8 cellular contexts compared by ENCODE assay signal in the genomic region with DNA sequence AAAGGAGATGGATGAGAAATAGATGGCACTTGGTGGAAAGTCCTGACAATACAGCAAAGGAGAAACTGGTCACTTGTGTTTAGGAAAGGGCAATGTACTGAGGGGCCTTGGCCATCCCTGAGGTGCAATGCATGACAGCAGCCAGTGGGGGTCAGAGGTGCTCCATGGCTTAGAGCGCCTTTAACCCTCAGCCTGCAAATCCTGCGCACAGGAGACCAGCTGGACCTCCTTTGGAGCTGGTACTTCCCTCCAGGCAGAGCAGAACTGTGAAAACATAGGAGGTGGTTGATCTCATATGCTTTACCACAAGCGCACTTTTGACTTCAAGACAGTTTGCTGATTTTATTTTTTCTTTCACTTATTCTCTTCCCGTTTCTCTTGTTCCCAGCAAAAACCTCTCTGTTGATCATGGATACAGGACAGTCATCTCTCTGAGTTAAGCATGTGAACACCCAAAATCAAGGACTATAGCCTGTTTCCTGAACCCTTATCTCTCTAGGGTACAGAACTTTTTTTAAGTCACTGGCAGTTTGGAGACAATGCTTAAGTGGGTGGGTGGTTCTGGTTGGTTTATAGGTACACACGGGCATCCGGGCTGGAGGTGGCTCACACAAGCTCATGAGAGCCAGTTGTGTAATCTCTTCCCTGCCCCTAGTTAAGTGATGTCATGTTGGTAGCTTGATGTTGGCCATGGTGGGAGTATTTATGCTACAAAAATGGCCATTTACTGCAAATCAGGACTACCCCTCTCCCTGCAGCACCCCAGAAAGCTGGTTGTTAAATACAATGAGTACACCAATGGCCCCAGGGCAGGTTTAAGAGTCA. TPM values are rescaled to one million over a fixed set of nuclear protein-coding genes. Genes with fewer than 3 reads are reported as not detected.
DNase-seq lines count a peak whose midpoint lies in the region; ATAC-seq and TF ChIP-seq lines count a peak whose summit lies in the region.

No MANE protein-coding gene starts in this region.

- H3K4me1 ChIP-seq in H9 (ENCODE audit: insufficient read depth, low read length) (no peaks in the 10 kb centered on the region), SK-N-SH (ENCODE audit: control insufficient read depth in 1 of 2, insufficient read depth in 2 of 2, low read depth in 1 of 2, low read length in 1 of 2) (peaks cover 10 to 24% of the 10 kb centered on the region in 2 experiments; a peak in 3 of 4 replicates), upper lobe of right lung (peaks cover 9% of the 10 kb centered on the region)

- intact Hi-C loops in posterior cingulate gyrus (cut with DNase I) (loop anchor here (1.0 to 10.0 kb wide), 3 partner anchors 204 to 951 kb away; no protein-coding TSS in a partner anchor), upper lobe of right lung (cut with DNase I) (loop anchor here (5.0 kb wide), 1 partner anchor 567 kb away; no protein-coding TSS in a partner anchor)

- H3K18ac ChIP-seq in H9 (ENCODE audit: insufficient read length, low read depth, low read length): no peak overlapping the region

- no peaks in the 10 kb centered on the region for H3K79me1 ChIP-seq in H9 (ENCODE audit: insufficient read depth, low read depth, low read length, poor library complexity, severe bottlenecking)

- no peaks in the 10 kb centered on the region for H3K36me3 Mint-ChIP-seq in H9 (ENCODE audit: insufficient read depth in 1 of 3, low read depth in 3 of 3)
- H3K36me3 Mint-ChIP-seq in activated naive CD4-positive, alpha-beta T cell treated with anti-CD3 and anti-CD28 coated beads, Interleukin-2, amount 10 ng/mL, durations not matched to agents 7 days and 5 days: no peaks in the 10 kb centered on the region

- POLR2A ChIA-PET in SK-N-SH (lab: Yijun Ruan, JAX): interaction anchor here (0.6 to 2.2 kb wide), 10 partner anchors 35 to 680 kb away, joined by 3 to 7 read pairs (median 4); no protein-coding TSS in a partner anchor

- peak; percentile 97 for TF ChIP-seq CTCF in H9 (conservative IDR thresholded peaks at IDR 0.05)
- peak; percentile 99 for TF ChIP-seq CTCF in SK-N-SH (IDR thresholded peaks at IDR 0.05)
- peak; percentile 98 for TF ChIP-seq CTCF in upper lobe of right lung (IDR thresholded peaks at IDR 0.05)

- peak; percentile 100 for TF ChIP-seq RAD21 in SK-N-SH (IDR thresholded peaks at IDR 0.05; ENCODE audit: low read length)

- DNase-seq in GM03348 (ENCODE audit: low spot score) (peak; percentile 85), H9 (peak; percentile 85), MG63 (peak; percentile 76), SK-N-SH (peak; percentile 72), glomerular visceral epithelial cell (ENCODE audit: extremely low spot score) (peak; percentile 96), posterior cingulate gyrus (peak; percentile 54 to 97 (median 80)), upper lobe of right lung (peak; percentile 86)
- DNase-seq in activated naive CD4-positive, alpha-beta T cell treated with anti-CD3 and anti-CD28 coated beads, Interleukin-2, amount 10 ng/mL, durations not matched to agents 7 days and 5 days: peak; percentile 84

- no peak overlapping the region for H2AK5ac ChIP-seq in H9 (ENCODE audit: insufficient read length, low read length)

- no peak overlapping the region for H3K4me2 ChIP-seq in H9 (ENCODE audit: insufficient read depth, insufficient read length, low read length)
- H3K4me2 ChIP-seq in SK-N-SH: peak overlapping the region; percentile 4; the same call in 1 of the 2 replicates

- H3K79me2 ChIP-seq in H9 (ENCODE audit: insufficient read depth, low read length): no peaks in the 10 kb centered on the region
- no peaks in the 10 kb centered on the region for H3K79me2 ChIP-seq in SK-N-SH (ENCODE audit: insufficient read depth)

- H3K4ac ChIP-seq in H9 (ENCODE audit: low read depth, low read length): no peak overlapping the region

- ATAC-seq in upper lobe of right lung: peak; percentile 100

- no peak overlapping the region for H2BK120ac ChIP-seq in H9 (ENCODE audit: low read depth, low read length, poor library complexity, severe bottlenecking)

- H3K27me3 ChIP-seq in H9 (ENCODE audit: insufficient read depth, low read length): no peaks in the 10 kb centered on the region
- H3K27me3 ChIP-seq in MG63: no peaks in the 10 kb centered on the region
- H3K27me3 ChIP-seq in SK-N-SH (ENCODE audit: insufficient read depth): no peaks in the 10 kb centered on the region
- H3K27me3 ChIP-seq in upper lobe of right lung: no peaks in the 10 kb centered on the region

- H4K91ac ChIP-seq in H9 (ENCODE audit: insufficient read length, low read depth, low read length): no peak overlapping the region

- peaks cover 12 to 17% of the 10 kb centered on the region in 2 experiments for H3K4me1 Mint-ChIP-seq in H9
- H3K4me1 Mint-ChIP-seq in activated naive CD4-positive, alpha-beta T cell treated with anti-CD3 and anti-CD28 coated beads, Interleukin-2, amount 10 ng/mL, durations not matched to agents 7 days and 5 days: peaks cover 32% of the 10 kb centered on the region

- H3K4me3 Mint-ChIP-seq in H9: no peak overlapping the region
- no peak overlapping the region for H3K4me3 Mint-ChIP-seq in activated naive CD4-positive, alpha-beta T cell treated with anti-CD3 and anti-CD28 coated beads, Interleukin-2, amount 10 ng/mL, durations not matched to agents 7 days and 5 days

- no peaks in the 10 kb centered on the region for H3K23me2 ChIP-seq in H9 (ENCODE audit: insufficient read length, low read depth, low read length, poor library complexity, severe bottlenecking)

- no peak overlapping the region for H3K23ac ChIP-seq in H9 (ENCODE audit: insufficient read length, low read depth, low read length)

- CTCF ChIA-PET in SK-N-SH (lab: Yijun Ruan, JAX): interaction anchor here (0.6 to 7.3 kb wide), 108 partner anchors 9 to 1228 kb away, joined by 3 to 114 read pairs (median 4); partner anchors contain the start of genes MAP3K1 and SETD9
- CTCF ChIA-PET in activated naive CD4-positive, alpha-beta T cell treated with anti-CD3 and anti-CD28 coated beads, Interleukin-2, amount 10 ng/mL, durations not matched to agents 7 days and 5 days (lab: Charles Lee): interaction anchor here (0.6 to 9.3 kb wide), 41 partner anchors 12 to 867 kb away, joined by 3 to 141 read pairs (median 4); no protein-coding TSS in a partner anchor

- H3K56ac ChIP-seq in H9 (ENCODE audit: insufficient read length, low read depth, low read length): no peak overlapping the region

- no peak overlapping the region for H4K5ac ChIP-seq in H9 (ENCODE audit: insufficient read length, low read depth, low read length)

- peaks cover 8% of the 10 kb centered on the region for H3F3A ChIP-seq in SK-N-SH (replicated peaks; ENCODE audit: insufficient read depth)

- H2BK12ac ChIP-seq in H9 (ENCODE audit: insufficient read length, low read depth, low read length): no peak overlapping the region

- WGBS in H9 (ENCODE audit: extremely low coverage, insufficient read length, low lambda C conversion rate): no CpG with 5 or more reads among the region's 6 CpGs
- WGBS in SK-N-SH (ENCODE audit: low lambda C conversion rate): 56% methylated on average over 5 of the region's 6 CpGs

- H3K36me3 ChIP-seq in MG63 (no peaks in the 10 kb centered on the region), SK-N-SH (replicated peaks in 1 of 2; ENCODE audit: control insufficient read depth in 1 of 2, insufficient read depth in 2 of 2, low read length in 1 of 2) (no peaks in the 10 kb centered on the region), upper lobe of right lung (no peaks in the 10 kb centered on the region)

- no peak overlapping the region for H2BK5ac ChIP-seq in H9 (ENCODE audit: insufficient read length, low read length)

- H3K9me3 Mint-ChIP-seq in H9: no peaks in the 10 kb centered on the region
- H3K9me3 Mint-ChIP-seq in activated naive CD4-positive, alpha-beta T cell treated with anti-CD3 and anti-CD28 coated beads, Interleukin-2, amount 10 ng/mL, durations not matched to agents 7 days and 5 days: no peaks in the 10 kb centered on the region

- no peak overlapping the region for H3T11ph ChIP-seq in H9 (ENCODE audit: low read length)

- H3K4me3 ChIP-seq in MG63 (no peak overlapping the region), SK-N-SH (ENCODE audit: low read depth in 2 of 2, low read length in 1 of 2) (no peak overlapping the region; a peak in 1 of 4 replicates), upper lobe of right lung (no peak overlapping the region)

- no peaks in the 10 kb centered on the region for H3K9me3 ChIP-seq in H9 (ENCODE audit: control insufficient read depth, low read depth, low read length)
- no peaks in the 10 kb centered on the region for H3K9me3 ChIP-seq in MG63
- H3K9me3 ChIP-seq in SK-N-SH: no peaks in the 10 kb centered on the region
- H3K9me3 ChIP-seq in upper lobe of right lung: no peaks in the 10 kb centered on the region

- no peak overlapping the region for H3K9ac ChIP-seq in H9 (ENCODE audit: extremely low read depth, insufficient read length, low read length)
- no peak overlapping the region for H3K9ac ChIP-seq in SK-N-SH

- H3K9me2 ChIP-seq in SK-N-SH: no peaks in the 10 kb centered on the region

- no peak overlapping the region for H3K27ac ChIP-seq in H9 (ENCODE audit: insufficient read length, low read depth, low read length)
- H3K27ac ChIP-seq in SK-N-SH (ENCODE audit: low read depth in 2 of 2, low read length in 1 of 2): peak overlapping the region; percentile 1 to 90; a peak in 3 of 4 replicates
- no peak overlapping the region for H3K27ac ChIP-seq in upper lobe of right lung

- no peak overlapping the region for H3K27ac Mint-ChIP-seq in H9
- H3K27ac Mint-ChIP-seq in activated naive CD4-positive, alpha-beta T cell treated with anti-CD3 and anti-CD28 coated beads, Interleukin-2, amount 10 ng/mL, durations not matched to agents 7 days and 5 days: peak overlapping the region; percentile 34

- no peak overlapping the region for H3K14ac ChIP-seq in H9 (ENCODE audit: insufficient read depth, low read length)

- H4K20me1 ChIP-seq in H9 (ENCODE audit: control insufficient read depth, insufficient read depth, insufficient read length) (no peaks in the 10 kb centered on the region), SK-N-SH (ENCODE audit: insufficient read depth) (no peaks in the 10 kb centered on the region)

- H2BK15ac ChIP-seq in H9 (ENCODE audit: low read depth, low read length): no peak overlapping the region

- H4K8ac ChIP-seq in H9 (replicated peaks; ENCODE audit: insufficient read length, low read depth, low read length): no peak overlapping the region

- peak in 1 of 2 experiments; percentile 59; a peak in 2 of 4 replicates for TF ChIP-seq EP300 in SK-N-SH (IDR thresholded peaks at IDR 0.05; ENCODE audit: borderline replicate concordance in 1 of 2, low read depth in 1 of 2, low read length in 1 of 2)

- no peaks in the 10 kb centered on the region for H3K27me3 Mint-ChIP-seq in H9 (ENCODE audit: low read depth)
- peaks cover 9% of the 10 kb centered on the region for H3K27me3 Mint-ChIP-seq in activated naive CD4-positive, alpha-beta T cell treated with anti-CD3 and anti-CD28 coated beads, Interleukin-2, amount 10 ng/mL, durations not matched to agents 7 days and 5 days

- no peak overlapping the region for H2BK20ac ChIP-seq in H9 (ENCODE audit: low read depth, low read length, poor library complexity, severe bottlenecking)

- H2AFZ ChIP-seq in H9 (ENCODE audit: low read length) (no peak overlapping the region), SK-N-SH (ENCODE audit: low read depth) (0 out of 2 replicates have a peak overlapping the region, but pooled peaks have one; percentile 56)

RNA-seq across cellular contexts. Expression of gene ANKRD55, which starts 37.6 kb away (rescaled TPM):
- not detected in 2 replicates for total RNA-seq in H9 (2021)
- not detected in 2 replicates for total RNA-seq in MG63 (2014; rRNA removed; shearing (Covaris generic); ENCODE audit: low replicate concordance)
- polyA plus RNA-seq in SK-N-SH (2012; rRNA removed): not detected in 2 replicates
- 0.01 and 0.03 TPM in 2 replicates for polyA plus RNA-seq in SK-N-SH (2012; cell fraction: cytosol; rRNA removed)
- polyA plus RNA-seq in SK-N-SH (2012; cell fraction: nucleus; rRNA removed): not detected in 2 replicates
- total RNA-seq in upper lobe of right lung: 0.49 TPM

Comparison
In these comparisons a context has a peak if more than half of its experiments do, and no peak if none do; other contexts are left out.
1. H3K27ac ChIP-seq: peak in SK-N-SH (2 of 2); none in H9 (single experiment) and upper lobe of right lung (single experiment).
2. Peak in every context shown above with its lines, with median percentiles within 50 percentile points of each other: DNase-seq and CTCF ChIP-seq.